ENCODE assay signal across 8 cellular contexts in genomic region chr17:82231562-82232321, GRCh38. TPM values are rescaled to one million over a fixed set of nuclear protein-coding genes. Genes with fewer than 3 reads are reported as not detected.
DNase-seq lines count a peak whose midpoint lies in the region; ATAC-seq, FAIRE-seq and TF ChIP-seq lines count a peak whose summit lies in the region.

No MANE protein-coding gene starts in this region.

- ATAC-seq in left colon: peak; percentile 48
- ATAC-seq in HG02885 (IDR thresholded peaks at IDR 0.05; ENCODE audit: poor library complexity, unreplicated experiment): no peak

- TF ChIP-seq CTCF in GM12864 (IDR thresholded peaks at IDR 0.05; ENCODE audit: low read depth, low read length, missing control alignments) (no peak), bronchial epithelial cell (IDR thresholded peaks at IDR 0.05; ENCODE audit: insufficient read depth, low read length, severe bottlenecking) (no peak), stomach (IDR thresholded peaks at IDR 0.05) (no peak), GM13976 (IDR thresholded peaks at IDR 0.05; ENCODE audit: borderline replicate concordance, control extremely low read depth, extremely low read depth, insufficient read depth, missing control alignments) (no peak)

- H3K4me1 ChIP-seq in stomach: peaks cover 55 to 98% (median 78%) of the 10 kb centered on the region in 4 donors

- no peak for TF ChIP-seq EP300 in stomach (IDR thresholded peaks at IDR 0.05)

- WGBS in stomach, 5 donors: 2 to 19% (median 7%) methylated on average over 7 to 42 of the region's 42 CpGs

- H3K36me3 ChIP-seq in MG63 (peaks cover 70% of the 10 kb centered on the region), bronchial epithelial cell (ENCODE audit: control insufficient read depth, insufficient read depth, low read length) (peaks cover 23% of the 10 kb centered on the region), stomach (peaks cover 0 to 7% (median 4%) of the 10 kb centered on the region in 4 donors)

- H3K9me3 ChIP-seq in MG63 (no peaks in the 10 kb centered on the region), stomach (no peaks in the 10 kb centered on the region)

- in situ Hi-C loops in GM13976 (cut with MboI; ENCODE audit: low sequenced_read_pairs, unreplicated experiment): no loop called here

- DNase-seq in GM12864 (ENCODE audit: low read depth) (no peak), MG63 (no peak), bronchial epithelial cell (ENCODE audit: low read depth) (no peak), left colon (peak; percentile 84 to 91), stomach (peak; percentile 75), GM13976 (ENCODE audit: low spot score) (no peak), NCI-H146 (lab: John Stamatoyannopoulos, UW) (no peak)

- no peak for FAIRE-seq in bronchial epithelial cell (lab: Jason Lieb, UNC)

- peak overlapping the region; percentile 94 for H3K4me3 ChIP-seq in GM12864 (ENCODE audit: low read depth, low read length)
- H3K4me3 ChIP-seq in MG63: peak overlapping the region; percentile 90
- peak overlapping the region; percentile 89 for H3K4me3 ChIP-seq in bronchial epithelial cell (ENCODE audit: low read depth, low read length)
- peak overlapping the region; percentile 61 to 75 (median 68) for H3K4me3 ChIP-seq in stomach

- peak overlapping the region; percentile 91 to 97 (median 92) for H3K27ac ChIP-seq in stomach

- no peaks in the 10 kb centered on the region for H3K27me3 ChIP-seq in MG63
- no peaks in the 10 kb centered on the region for H3K27me3 ChIP-seq in bronchial epithelial cell (ENCODE audit: control insufficient read depth, insufficient read depth, low read length)
- peaks cover 0 to 4% (median 0%) of the 10 kb centered on the region in 3 donors for H3K27me3 ChIP-seq in stomach

- TF ChIP-seq POLR2A in stomach (IDR thresholded peaks at IDR 0.05): no peak

- intact Hi-C loops in left colon (cut with DNase I, micrococcal nuclease): loop anchor here (10.0 kb wide), 1 partner anchor 93 kb away; no protein-coding TSS in a partner anchor
- intact Hi-C loops in stomach (cut with DNase I; ENCODE audit: low total_unique reads): loop anchor here (5.0 kb wide), 1 partner anchor 91 kb away; no protein-coding TSS in a partner anchor

RNA-seq across cellular contexts. Expression of gene SLC16A3, which starts 2.9 kb away (rescaled TPM):
- 529 and 652 TPM in 2 replicates for total RNA-seq in MG63 (2014; rRNA removed; shearing (Covaris generic); ENCODE audit: low replicate concordance)
- total RNA-seq in bronchial epithelial cell (162 and 205 TPM in 2 replicates), left colon (100 to 1,000 TPM; 112 to 168 TPM), stomach (10 to 100 TPM; 29.2 to 87.9 (median 53.3) TPM)
- polyA plus RNA-seq in stomach: 10 to 100 TPM in 2 of 3 donors, 1 to 10 TPM in 1; 4.9 to 39.8 (median 20.4) TPM

RNA-seq across cellular contexts. Expression of gene CCDC57, which starts 19.1 kb away (rescaled TPM):
- 6.9 and 8.2 TPM in 2 replicates for total RNA-seq in MG63 (2014; rRNA removed; shearing (Covaris generic); ENCODE audit: low replicate concordance)
- total RNA-seq in bronchial epithelial cell (8.1 and 10.8 TPM in 2 replicates), left colon (10 to 100 TPM; 29.6 to 53.4 TPM), stomach (100 to 1,000 TPM in 1 of 5 donors, 10 to 100 TPM in 4; 43.9 to 166 (median 90.6) TPM)
- polyA plus RNA-seq in stomach: 10 to 100 TPM; 50.9 to 75.5 (median 72.5) TPM

RNA-seq across cellular contexts. Expression of gene CSNK1D, which starts 41.8 kb away (rescaled TPM):
- total RNA-seq in MG63 (2014; rRNA removed; shearing (Covaris generic); ENCODE audit: low replicate concordance): 60.2 and 104 TPM in 2 replicates
- total RNA-seq in bronchial epithelial cell (64.9 and 72.4 TPM in 2 replicates), left colon (100 to 1,000 TPM; 165 to 166 TPM), stomach (100 to 1,000 TPM in 4 of 5 donors, 10 to 100 TPM in 1; 58.0 to 180 (median 140) TPM)
- 10 to 100 TPM; 55.9 to 66.7 (median 65.4) TPM for polyA plus RNA-seq in stomach

Comparison
In these comparisons a context has a peak if more than half of its experiments do, and no peak if none do; other contexts are left out.
1. DNase-seq: peak in left colon (2 of 2) and stomach (single experiment); none in GM12864 (single experiment), MG63 (single experiment), bronchial epithelial cell (single experiment), GM13976 (single experiment) and NCI-H146 (single experiment).
2. Peak in every context shown above with its lines, with median percentiles within 50 percentile points of each other: H3K4me3 ChIP-seq.